Comparison of ENCODE assay signal across 8 cellular contexts in genomic region chr17:47279062-47279801, GRCh38. TPM values are rescaled to one million over a fixed set of nuclear protein-coding genes. Genes with fewer than 3 reads are reported as not detected.
DNase-seq lines count a peak whose midpoint lies in the region; ATAC-seq lines count a peak whose summit lies in the region.

No MANE protein-coding gene starts in this region.

- DNase-seq in C1 segment of cervical spinal cord (lab: John Stamatoyannopoulos, UW) (peak in 8 of 14 donors; percentile 5 to 31 (median 18)), Kasumi-1 (lab: John Stamatoyannopoulos, UW) (peak; percentile 22 to 42), caudate nucleus (lab: John Stamatoyannopoulos, UW) (peak in 2 of 61 donors; percentile 2 to 7), lung microvascular endothelial cell (ENCODE audit: low read depth in 2 of 2) (peak; percentile 54 to 91), ureter (ENCODE audit: low spot score) (peak; percentile 67), D341Med (ENCODE audit: low spot score) (no peak), foreskin melanocyte (no peak)

- ATAC-seq in GM21576 (IDR thresholded peaks at IDR 0.05; ENCODE audit: unreplicated experiment), result peak; percentile 64

- H3K27ac ChIP-seq in caudate nucleus (ENCODE audit: low read depth, low read length), result peak overlapping the region; percentile 63

RNA-seq across cellular contexts. Expression of gene ITGB3, which starts 25.6 kb away (rescaled TPM):
- total RNA-seq in lung microvascular endothelial cell, result 65.7 and 126 TPM in 2 replicates
- 13.2 TPM for total RNA-seq in ureter

RNA-seq across cellular contexts. Expression of gene EFCAB13, which starts 44.5 kb away (rescaled TPM):
- total RNA-seq in lung microvascular endothelial cell, result 2.4 and 6.2 TPM in 2 replicates
- 15.4 TPM for total RNA-seq in ureter

Comparison
In these comparisons a context has a peak if more than half of its experiments do, and no peak if none do; other contexts are left out.
1. DNase-seq: peak in C1 segment of cervical spinal cord (8 of 14), Kasumi-1 (2 of 2), lung microvascular endothelial cell (2 of 2) and ureter (single experiment); none in D341Med (single experiment) and foreskin melanocyte (single experiment).